8 cellular contexts compared by ENCODE assay signal in the genomic region with DNA sequence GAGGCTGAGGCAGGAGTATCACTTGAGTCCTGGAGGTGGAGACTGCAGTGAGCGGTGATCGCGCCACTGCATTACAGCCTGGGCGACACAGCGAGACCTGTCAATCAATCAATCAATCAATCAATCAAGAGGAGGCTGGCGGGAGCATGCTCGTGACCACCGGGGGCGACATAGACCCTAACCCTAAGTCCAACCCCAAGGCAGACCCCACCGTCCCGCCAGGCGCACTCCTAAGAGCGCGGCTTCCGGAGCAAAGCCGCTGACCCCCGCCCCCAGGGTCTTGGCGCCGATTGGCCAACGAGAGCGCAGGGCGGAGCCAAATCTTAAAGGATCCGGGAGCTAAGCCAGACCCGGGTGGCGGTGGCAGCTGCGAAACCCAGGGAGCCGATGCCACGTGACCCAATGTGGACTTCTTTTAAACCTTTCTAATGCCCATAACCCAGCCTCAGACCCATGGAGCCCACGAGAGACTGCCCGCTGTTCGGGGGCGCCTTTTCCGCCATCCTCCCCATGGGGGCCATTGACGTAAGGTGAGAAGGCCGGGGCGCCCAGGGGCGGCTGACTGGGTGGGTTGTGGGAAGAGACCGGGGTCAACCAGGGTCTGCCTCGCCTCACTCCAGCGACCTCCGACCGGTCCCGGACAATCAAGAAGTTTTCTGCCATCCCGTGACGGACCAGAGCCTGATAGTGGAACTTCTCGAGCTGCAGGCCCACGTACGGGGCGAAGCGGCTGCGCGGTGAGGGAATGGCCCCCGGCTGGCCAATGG. TPM values are rescaled to one million over a fixed set of nuclear protein-coding genes. Genes with fewer than 3 reads are reported as not detected.
DNase-seq lines count a peak whose midpoint lies in the region; ATAC-seq and TF ChIP-seq lines count a peak whose summit lies in the region.

A gene with protein sequence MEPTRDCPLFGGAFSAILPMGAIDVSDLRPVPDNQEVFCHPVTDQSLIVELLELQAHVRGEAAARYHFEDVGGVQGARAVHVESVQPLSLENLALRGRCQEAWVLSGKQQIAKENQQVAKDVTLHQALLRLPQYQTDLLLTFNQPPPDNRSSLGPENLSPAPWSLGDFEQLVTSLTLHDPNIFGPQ (plus strand): TSS at position 335 of the 767 bp plus-strand sequence. CDS start 119 bp downstream, at position 454.

- H3K4me3 ChIP-seq in HUES64 (ENCODE audit: low read length) (peak within 1 kb of the TSS; percentile 95), epithelial cell of proximal tubule (ENCODE audit: low read depth, low read length) (peak within 1 kb of the TSS; percentile 83), mucosa of rectum (ENCODE audit: low read length in 2 of 2) (peak within 1 kb of the TSS; percentile 93 to 95)

- WGBS in HUES64 = 0% methylated on average over 53 of the region's 53 CpGs

- H3K9ac ChIP-seq in HUES64 (ENCODE audit: low read depth, low read length) = peak within 1 kb of the TSS; percentile 78
- H3K9ac ChIP-seq in mucosa of rectum (ENCODE audit: low read depth in 1 of 2, low read length in 2 of 2) = peak within 1 kb of the TSS; percentile 90 to 96

- H3K36me3 ChIP-seq in HUES64 (ENCODE audit: insufficient read depth, low read length) (no peaks in the 10 kb centered on the region), mucosa of rectum (ENCODE audit: control insufficient read depth in 2 of 2, insufficient read depth in 2 of 2, low read length in 2 of 2) (peaks cover 0 to 3% of the 10 kb centered on the region in 2 donors)

- H3K27ac ChIP-seq in HUES64 (ENCODE audit: low read depth, low read length) = peak within 1 kb of the TSS; percentile 71
- H3K27ac ChIP-seq in mucosa of rectum (ENCODE audit: low read depth in 2 of 2, low read length in 2 of 2) = peak within 1 kb of the TSS; percentile 86 to 94

- TF ChIP-seq CTCF in epithelial cell of proximal tubule (conservative IDR thresholded peaks at IDR 0.05; ENCODE audit: low read depth, low read length) = no peak

- DNase-seq in COLO829 (ENCODE audit: low spot score) (peak; percentile 93), OCI-M2 (lab: John Stamatoyannopoulos, UW; ENCODE audit: unreplicated experiment) (peak; percentile 45), epithelial cell of proximal tubule (ENCODE audit: low read depth) (no peak)
- peak; percentile 80 for DNase-seq in activated T-cell treated with anti-CD3 and anti-CD28 coated beads, Interleukin-2, amount 50 U/mL, for 1 hour
- peak; percentile 47 to 66 for DNase-seq in stimulated activated CD8-positive, alpha-beta memory T cell treated with anti-CD3 and anti-CD28 coated beads, Interleukin-4, amount 100 ng/mL, for 4 hours (ENCODE audit: low read depth in 2 of 2, low spot score in 1 of 2)

- H3K27me3 ChIP-seq in HUES64 (ENCODE audit: insufficient read depth, low read length) (no peaks in the 10 kb centered on the region), mucosa of rectum (ENCODE audit: control insufficient read depth in 2 of 2, insufficient read depth in 2 of 2, low read length in 2 of 2) (no peaks in the 10 kb centered on the region)

- ATAC-seq in GM21360 (IDR thresholded peaks at IDR 0.05; ENCODE audit: unreplicated experiment) = peak; percentile 82

- peaks cover 7% of the 10 kb centered on the region; the same call in 1 of the 2 replicates for H3K4me1 ChIP-seq in HUES64 (ENCODE audit: insufficient read depth, low read length)
- H3K4me1 ChIP-seq in mucosa of rectum (ENCODE audit: control insufficient read depth in 2 of 2, insufficient read depth in 2 of 2, low read length in 2 of 2) = peaks cover 13 to 16% of the 10 kb centered on the region in 2 donors

- no peaks in the 10 kb centered on the region for H3K9me3 ChIP-seq in HUES64 (ENCODE audit: insufficient read depth, low read depth, low read length)
- no peaks in the 10 kb centered on the region for H3K9me3 ChIP-seq in mucosa of rectum (ENCODE audit: control insufficient read depth in 2 of 2, low read length in 2 of 2)

RNA-seq across cellular contexts. Expression of the gene that starts here (rescaled TPM):
- polyA plus RNA-seq in HUES64 (2013, experiment 1 of 2) = 36.9 TPM
- 33.5 TPM for polyA plus RNA-seq in HUES64 (2013, experiment 2 of 2)
- 36.5 and 37.8 TPM in 2 replicates for total RNA-seq in epithelial cell of proximal tubule
